In the genomic region with DNA sequence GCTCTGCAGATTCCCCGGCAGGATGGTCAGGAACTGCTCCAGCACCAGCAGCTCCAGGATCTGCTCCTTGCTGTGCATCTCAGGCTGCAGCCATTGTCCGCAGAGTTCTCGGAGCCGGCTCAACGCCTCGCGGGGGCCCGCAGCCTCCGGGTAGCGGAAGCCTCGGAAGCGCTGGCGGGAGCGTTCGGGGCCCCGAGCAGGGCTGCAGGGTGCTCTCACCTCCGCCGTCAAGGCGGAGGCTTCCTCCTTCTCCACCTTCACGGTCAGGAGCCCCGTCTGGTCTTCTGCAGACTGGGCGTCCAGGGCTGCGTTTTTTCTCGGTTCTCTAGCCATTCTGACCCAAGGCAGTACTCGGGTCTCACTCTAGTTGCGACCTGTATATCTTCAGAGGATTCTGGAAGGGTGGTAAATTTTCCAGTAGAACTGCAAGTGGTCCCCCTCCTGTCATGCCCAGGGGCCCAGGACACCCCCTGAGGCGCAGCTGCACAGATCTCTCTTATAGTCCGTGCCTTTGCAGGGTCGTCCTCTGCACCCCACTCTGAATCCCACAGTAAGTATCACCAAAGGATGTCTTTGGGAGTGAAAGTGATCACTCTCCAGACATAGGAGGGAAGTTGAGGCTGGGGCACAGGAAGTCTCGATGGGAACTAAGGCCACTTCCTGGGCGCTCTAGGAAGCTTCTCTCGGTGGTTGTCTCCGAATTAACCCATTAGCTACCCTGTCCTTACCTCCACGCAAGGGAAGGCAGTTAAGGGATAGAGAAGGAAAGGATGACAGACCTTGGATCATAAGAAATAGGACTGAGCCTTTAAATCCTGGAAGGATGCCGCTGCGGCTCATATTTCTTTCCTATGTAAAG, we compare ENCODE assay signal across 1 cellular context.
TF ChIP-seq lines count a peak whose summit lies in the region.

Gene ZKSCAN4 (minus strand): TSS at position 622 of the 859 bp plus-strand sequence. CDS start 289 bp downstream, at position 333.

TF ChIP-seq in HepG2, 621 proteins besides CTCF, POLR2A, EP300 and RAD21 (continued from another document and continues in another):
- TF ChIP-seq IKZF5 (CRISPR knock-in tag; IDR thresholded peaks at IDR 0.05) (peak; percentile 92; the same call in 1 of the 2 replicates), KDM2A (CRISPR knock-in tag; IDR thresholded peaks at IDR 0.05; ENCODE audit: borderline replicate concordance, low read depth) (peak; percentile 79), MAZ (IDR thresholded peaks at IDR 0.05; ENCODE audit: borderline replicate concordance, low read depth, low read length) (peak; percentile 60; the same call in 1 of the 2 replicates), MAZ (CRISPR knock-in tag; IDR thresholded peaks at IDR 0.05; ENCODE audit: low read depth) (no peak), TFDP1 (CRISPR knock-in tag; IDR thresholded peaks at IDR 0.05; ENCODE audit: borderline replicate concordance) (no peak; the same call in 1 of the 2 replicates), SIN3A (IDR thresholded peaks at IDR 0.05; ENCODE audit: borderline replicate concordance, low read depth, low read length) (peak; percentile 91), ZMAT5 (CRISPR knock-in tag; IDR thresholded peaks at IDR 0.05; ENCODE audit: borderline replicate concordance, low read depth) (no peak), ZNF225 (CRISPR knock-in tag; IDR thresholded peaks at IDR 0.05) (0 out of 2 replicates have a peak, but pooled peaks have one; percentile 4), ZNF720 (CRISPR knock-in tag; IDR thresholded peaks at IDR 0.05) (no peak), ZNF460 (CRISPR knock-in tag; IDR thresholded peaks at IDR 0.05; ENCODE audit: borderline replicate concordance) (0 out of 2 replicates have a peak, but pooled peaks have one; percentile 12), SMAD9 (CRISPR knock-in tag; IDR thresholded peaks at IDR 0.05) (no peak), NR2F1 (CRISPR knock-in tag; IDR thresholded peaks at IDR 0.05) (no peak; a peak in 1 of 4 replicates), ZNF577 (CRISPR knock-in tag; IDR thresholded peaks at IDR 0.05; ENCODE audit: borderline replicate concordance, low read depth) (no peak), TBP (CRISPR knock-in tag; IDR thresholded peaks at IDR 0.05) (no peak), UBTF (CRISPR knock-in tag; IDR thresholded peaks at IDR 0.05) (peak; percentile 87), SNAPC5 (CRISPR knock-in tag; IDR thresholded peaks at IDR 0.05; ENCODE audit: borderline replicate concordance) (0 out of 2 replicates have a peak, but pooled peaks have one; percentile 31), ZNF749 (CRISPR knock-in tag; IDR thresholded peaks at IDR 0.05; ENCODE audit: borderline replicate concordance) (no peak), SP1 (IDR thresholded peaks at IDR 0.05) (no peak), SP1 (CRISPR knock-in tag; IDR thresholded peaks at IDR 0.05) (peak; percentile 20; the same call in 1 of the 2 replicates), ZNF746 (CRISPR knock-in tag; IDR thresholded peaks at IDR 0.05) (no peak), HMG20A (CRISPR knock-in tag; IDR thresholded peaks at IDR 0.05; ENCODE audit: borderline replicate concordance) (no peak), ELK4 (CRISPR knock-in tag; IDR thresholded peaks at IDR 0.05; ENCODE audit: borderline replicate concordance) (no peak), ZNF446 (CRISPR knock-in tag; IDR thresholded peaks at IDR 0.05) (no peak; the same call in 1 of the 2 replicates), ZNF816 (CRISPR knock-in tag; IDR thresholded peaks at IDR 0.05; ENCODE audit: borderline replicate concordance) (peak; percentile 59; the same call in 1 of the 2 replicates)
- TF ChIP-seq, protein P1, sequence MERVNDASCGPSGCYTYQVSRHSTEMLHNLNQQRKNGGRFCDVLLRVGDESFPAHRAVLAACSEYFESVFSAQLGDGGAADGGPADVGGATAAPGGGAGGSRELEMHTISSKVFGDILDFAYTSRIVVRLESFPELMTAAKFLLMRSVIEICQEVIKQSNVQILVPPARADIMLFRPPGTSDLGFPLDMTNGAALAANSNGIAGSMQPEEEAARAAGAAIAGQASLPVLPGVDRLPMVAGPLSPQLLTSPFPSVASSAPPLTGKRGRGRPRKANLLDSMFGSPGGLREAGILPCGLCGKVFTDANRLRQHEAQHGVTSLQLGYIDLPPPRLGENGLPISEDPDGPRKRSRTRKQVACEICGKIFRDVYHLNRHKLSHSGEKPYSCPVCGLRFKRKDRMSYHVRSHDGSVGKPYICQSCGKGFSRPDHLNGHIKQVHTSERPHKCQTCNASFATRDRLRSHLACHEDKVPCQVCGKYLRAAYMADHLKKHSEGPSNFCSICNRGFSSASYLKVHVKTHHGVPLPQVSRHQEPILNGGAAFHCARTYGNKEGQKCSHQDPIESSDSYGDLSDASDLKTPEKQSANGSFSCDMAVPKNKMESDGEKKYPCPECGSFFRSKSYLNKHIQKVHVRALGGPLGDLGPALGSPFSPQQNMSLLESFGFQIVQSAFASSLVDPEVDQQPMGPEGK (CRISPR knock-in tag; IDR thresholded peaks at IDR 0.05), result 0 out of 2 replicates have a peak, but pooled peaks have one; percentile 40
- TF ChIP-seq, protein P2, sequence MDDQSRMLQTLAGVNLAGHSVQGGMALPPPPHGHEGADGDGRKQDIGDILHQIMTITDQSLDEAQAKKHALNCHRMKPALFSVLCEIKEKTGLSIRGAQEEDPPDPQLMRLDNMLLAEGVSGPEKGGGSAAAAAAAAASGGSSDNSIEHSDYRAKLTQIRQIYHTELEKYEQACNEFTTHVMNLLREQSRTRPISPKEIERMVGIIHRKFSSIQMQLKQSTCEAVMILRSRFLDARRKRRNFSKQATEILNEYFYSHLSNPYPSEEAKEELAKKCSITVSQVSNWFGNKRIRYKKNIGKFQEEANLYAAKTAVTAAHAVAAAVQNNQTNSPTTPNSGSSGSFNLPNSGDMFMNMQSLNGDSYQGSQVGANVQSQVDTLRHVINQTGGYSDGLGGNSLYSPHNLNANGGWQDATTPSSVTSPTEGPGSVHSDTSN (CRISPR knock-in tag; IDR thresholded peaks at IDR 0.05; ENCODE audit: borderline replicate concordance), result no peak
- TF ChIP-seq, protein P3, sequence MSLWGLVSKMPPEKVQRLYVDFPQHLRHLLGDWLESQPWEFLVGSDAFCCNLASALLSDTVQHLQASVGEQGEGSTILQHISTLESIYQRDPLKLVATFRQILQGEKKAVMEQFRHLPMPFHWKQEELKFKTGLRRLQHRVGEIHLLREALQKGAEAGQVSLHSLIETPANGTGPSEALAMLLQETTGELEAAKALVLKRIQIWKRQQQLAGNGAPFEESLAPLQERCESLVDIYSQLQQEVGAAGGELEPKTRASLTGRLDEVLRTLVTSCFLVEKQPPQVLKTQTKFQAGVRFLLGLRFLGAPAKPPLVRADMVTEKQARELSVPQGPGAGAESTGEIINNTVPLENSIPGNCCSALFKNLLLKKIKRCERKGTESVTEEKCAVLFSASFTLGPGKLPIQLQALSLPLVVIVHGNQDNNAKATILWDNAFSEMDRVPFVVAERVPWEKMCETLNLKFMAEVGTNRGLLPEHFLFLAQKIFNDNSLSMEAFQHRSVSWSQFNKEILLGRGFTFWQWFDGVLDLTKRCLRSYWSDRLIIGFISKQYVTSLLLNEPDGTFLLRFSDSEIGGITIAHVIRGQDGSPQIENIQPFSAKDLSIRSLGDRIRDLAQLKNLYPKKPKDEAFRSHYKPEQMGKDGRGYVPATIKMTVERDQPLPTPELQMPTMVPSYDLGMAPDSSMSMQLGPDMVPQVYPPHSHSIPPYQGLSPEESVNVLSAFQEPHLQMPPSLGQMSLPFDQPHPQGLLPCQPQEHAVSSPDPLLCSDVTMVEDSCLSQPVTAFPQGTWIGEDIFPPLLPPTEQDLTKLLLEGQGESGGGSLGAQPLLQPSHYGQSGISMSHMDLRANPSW (CRISPR knock-in tag; IDR thresholded peaks at IDR 0.05; ENCODE audit: borderline replicate concordance), result peak; percentile 90; the same call in 1 of the 2 replicates
- TF ChIP-seq, protein P4, sequence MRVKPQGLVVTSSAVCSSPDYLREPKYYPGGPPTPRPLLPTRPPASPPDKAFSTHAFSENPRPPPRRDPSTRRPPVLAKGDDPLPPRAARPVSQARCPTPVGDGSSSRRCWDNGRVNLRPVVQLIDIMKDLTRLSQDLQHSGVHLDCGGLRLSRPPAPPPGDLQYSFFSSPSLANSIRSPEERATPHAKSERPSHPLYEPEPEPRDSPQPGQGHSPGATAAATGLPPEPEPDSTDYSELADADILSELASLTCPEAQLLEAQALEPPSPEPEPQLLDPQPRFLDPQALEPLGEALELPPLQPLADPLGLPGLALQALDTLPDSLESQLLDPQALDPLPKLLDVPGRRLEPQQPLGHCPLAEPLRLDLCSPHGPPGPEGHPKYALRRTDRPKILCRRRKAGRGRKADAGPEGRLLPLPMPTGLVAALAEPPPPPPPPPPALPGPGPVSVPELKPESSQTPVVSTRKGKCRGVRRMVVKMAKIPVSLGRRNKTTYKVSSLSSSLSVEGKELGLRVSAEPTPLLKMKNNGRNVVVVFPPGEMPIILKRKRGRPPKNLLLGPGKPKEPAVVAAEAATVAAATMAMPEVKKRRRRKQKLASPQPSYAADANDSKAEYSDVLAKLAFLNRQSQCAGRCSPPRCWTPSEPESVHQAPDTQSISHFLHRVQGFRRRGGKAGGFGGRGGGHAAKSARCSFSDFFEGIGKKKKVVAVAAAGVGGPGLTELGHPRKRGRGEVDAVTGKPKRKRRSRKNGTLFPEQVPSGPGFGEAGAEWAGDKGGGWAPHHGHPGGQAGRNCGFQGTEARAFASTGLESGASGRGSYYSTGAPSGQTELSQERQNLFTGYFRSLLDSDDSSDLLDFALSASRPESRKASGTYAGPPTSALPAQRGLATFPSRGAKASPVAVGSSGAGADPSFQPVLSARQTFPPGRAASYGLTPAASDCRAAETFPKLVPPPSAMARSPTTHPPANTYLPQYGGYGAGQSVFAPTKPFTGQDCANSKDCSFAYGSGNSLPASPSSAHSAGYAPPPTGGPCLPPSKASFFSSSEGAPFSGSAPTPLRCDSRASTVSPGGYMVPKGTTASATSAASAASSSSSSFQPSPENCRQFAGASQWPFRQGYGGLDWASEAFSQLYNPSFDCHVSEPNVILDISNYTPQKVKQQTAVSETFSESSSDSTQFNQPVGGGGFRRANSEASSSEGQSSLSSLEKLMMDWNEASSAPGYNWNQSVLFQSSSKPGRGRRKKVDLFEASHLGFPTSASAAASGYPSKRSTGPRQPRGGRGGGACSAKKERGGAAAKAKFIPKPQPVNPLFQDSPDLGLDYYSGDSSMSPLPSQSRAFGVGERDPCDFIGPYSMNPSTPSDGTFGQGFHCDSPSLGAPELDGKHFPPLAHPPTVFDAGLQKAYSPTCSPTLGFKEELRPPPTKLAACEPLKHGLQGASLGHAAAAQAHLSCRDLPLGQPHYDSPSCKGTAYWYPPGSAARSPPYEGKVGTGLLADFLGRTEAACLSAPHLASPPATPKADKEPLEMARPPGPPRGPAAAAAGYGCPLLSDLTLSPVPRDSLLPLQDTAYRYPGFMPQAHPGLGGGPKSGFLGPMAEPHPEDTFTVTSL (CRISPR knock-in tag; IDR thresholded peaks at IDR 0.05; ENCODE audit: borderline replicate concordance), result 0 out of 2 replicates have a peak, but pooled peaks have one; percentile 32
